In genomic region chr12:46473634-46474201, GRCh38 we compare ENCODE assay signal across 8 cellular contexts.
A peak's percentile ranks its signal among the peaks of the same experiment; 100 is the strongest.
DNase-seq lines count a peak whose midpoint lies in the region; ATAC-seq and TF ChIP-seq lines count a peak whose summit lies in the region.

No MANE protein-coding gene starts in this region.

- peak overlapping the region; percentile 3; the same call in 1 of the 2 replicates for H3K4me3 ChIP-seq in HUES6 (ENCODE audit: low read depth, low read length)

- peaks cover 35% of the 10 kb centered on the region for H3K4me1 Mint-ChIP-seq in T-helper 1 cell treated with Interleukin-12 subunit alpha and Interleukin-12 subunit beta and Interleukin-4 antibody, amounts not matched to agents 30 μg/mL and 1 μg/mL, for 36 hours (ENCODE audit: low read depth)
- H3K4me1 Mint-ChIP-seq in neural crest cell = peaks cover 5% of the 10 kb centered on the region

- H3K9me3 ChIP-seq in HUES6 (ENCODE audit: control insufficient read depth, insufficient read depth, low read depth, low read length) = no peaks in the 10 kb centered on the region

- H3K36me3 ChIP-seq in HUES6 (ENCODE audit: control insufficient read depth, insufficient read depth, low read length) = no peaks in the 10 kb centered on the region

- no peaks in the 10 kb centered on the region for H3K27me3 Mint-ChIP-seq in T-helper 1 cell treated with Interleukin-12 subunit alpha and Interleukin-12 subunit beta and Interleukin-4 antibody, amounts not matched to agents 30 μg/mL and 1 μg/mL, for 36 hours (ENCODE audit: low read depth)
- H3K27me3 Mint-ChIP-seq in neural crest cell (ENCODE audit: low read depth) = no peaks in the 10 kb centered on the region

- H3K27me3 ChIP-seq in HUES6 (ENCODE audit: control insufficient read depth, insufficient read depth, low read length) = no peaks in the 10 kb centered on the region

- no peak overlapping the region for H3K9ac ChIP-seq in HUES6 (ENCODE audit: low read length)

- TF ChIP-seq CTCF in neural crest cell (conservative IDR thresholded peaks at IDR 0.05) = no peak

- H3K4me3 Mint-ChIP-seq in T-helper 1 cell treated with Interleukin-12 subunit alpha and Interleukin-12 subunit beta and Interleukin-4 antibody, amounts not matched to agents 30 μg/mL and 1 μg/mL, for 36 hours = peak overlapping the region; percentile 22
- H3K4me3 Mint-ChIP-seq in neural crest cell = no peak overlapping the region

- 0 out of 2 replicates have a peak overlapping the region, but pooled peaks have one; percentile 31 for H3K27ac ChIP-seq in HUES6 (ENCODE audit: low read depth, low read length)

- H3K27ac Mint-ChIP-seq in T-helper 1 cell treated with Interleukin-12 subunit alpha and Interleukin-12 subunit beta and Interleukin-4 antibody, amounts not matched to agents 30 μg/mL and 1 μg/mL, for 36 hours = peak overlapping the region; percentile 64
- H3K27ac Mint-ChIP-seq in neural crest cell (ENCODE audit: unreplicated experiment) = peak overlapping the region; percentile 86

- H3K4me1 ChIP-seq in HUES6 (ENCODE audit: control insufficient read depth, insufficient read depth, low read length) = peaks cover 9% of the 10 kb centered on the region

- DNase-seq in GM03348 (ENCODE audit: low spot score) = peak; percentile 83
- peak; percentile 95 for DNase-seq in fibroblast of gingiva (ENCODE audit: low read depth)
- no peak for DNase-seq in neural crest cell (ENCODE audit: low read depth, low spot score)
- no peak for DNase-seq in SK-N-DZ (ENCODE audit: low spot score)
- no peak for DNase-seq in stimulated activated CD4-positive, alpha-beta T cell treated with anti-CD3 and anti-CD28 coated beads, Interleukin-4, amount 100 ng/mL, for 1 hour

- peaks cover 9% of the 10 kb centered on the region for H3K36me3 Mint-ChIP-seq in T-helper 1 cell treated with Interleukin-12 subunit alpha and Interleukin-12 subunit beta and Interleukin-4 antibody, amounts not matched to agents 30 μg/mL and 1 μg/mL, for 36 hours (ENCODE audit: low read depth)
- H3K36me3 Mint-ChIP-seq in neural crest cell (ENCODE audit: low read depth) = no peaks in the 10 kb centered on the region

- no peaks in the 10 kb centered on the region for H3K9me3 Mint-ChIP-seq in T-helper 1 cell treated with Interleukin-12 subunit alpha and Interleukin-12 subunit beta and Interleukin-4 antibody, amounts not matched to agents 30 μg/mL and 1 μg/mL, for 36 hours
- H3K9me3 Mint-ChIP-seq in neural crest cell = no peaks in the 10 kb centered on the region

- ATAC-seq in GM21515 (IDR thresholded peaks at IDR 0.05; ENCODE audit: unreplicated experiment) = peak; percentile 58

Comparison
In these comparisons a context has a peak if more than half of its experiments do, and no peak if none do; other contexts are left out.
1. DNase-seq: peak in GM03348 (single experiment) and fibroblast of gingiva (single experiment); none in neural crest cell (single experiment), SK-N-DZ (single experiment) and stimulated activated CD4-positive, alpha-beta T cell treated with anti-CD3 and anti-CD28 coated beads, Interleukin-4, amount 100 ng/mL, for 1 hour (single experiment).